8 cellular contexts compared by ENCODE assay signal in the genomic region with DNA sequence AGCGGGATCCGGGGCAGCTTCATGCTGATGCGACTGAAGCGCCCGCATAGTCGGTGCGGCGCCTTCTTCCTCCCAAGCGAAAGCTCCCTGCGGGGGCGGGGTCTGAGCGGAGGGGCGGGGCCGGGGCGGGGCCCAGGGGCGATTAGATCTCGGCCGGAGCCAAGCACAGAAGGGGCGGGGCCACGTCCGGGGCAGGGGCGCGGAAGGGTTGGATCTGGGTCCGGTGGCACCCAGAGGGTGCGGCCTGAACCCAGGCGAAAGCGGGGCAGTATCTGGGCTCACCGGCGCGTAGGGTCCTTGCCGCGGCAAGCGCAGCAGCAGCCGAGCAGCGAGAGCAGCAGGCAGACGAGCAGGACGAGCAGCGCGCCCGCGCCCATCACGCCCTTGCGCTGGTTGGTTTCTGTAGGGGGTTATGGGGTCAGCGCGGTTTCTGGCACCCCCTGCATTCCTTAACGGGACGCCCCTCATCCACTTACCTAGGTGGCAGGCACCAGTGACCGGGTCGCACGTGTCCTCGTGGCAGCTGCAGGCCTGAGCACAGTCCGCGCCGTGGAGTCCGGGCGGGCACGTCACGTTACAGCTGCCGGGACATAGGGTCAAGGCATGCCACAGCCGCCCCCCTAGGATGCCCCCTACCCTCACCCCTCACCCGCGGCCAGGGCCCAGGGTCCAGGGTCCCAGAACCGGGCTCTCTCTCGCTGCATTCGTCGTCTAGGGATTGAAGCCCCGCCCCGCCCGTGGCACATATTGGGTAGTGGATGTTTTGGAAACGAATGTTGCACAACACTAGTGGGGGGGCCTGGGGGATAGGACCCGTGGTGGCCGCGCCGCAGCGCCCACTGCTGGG. TPM values are rescaled to one million over a fixed set of nuclear protein-coding genes. Genes with fewer than 3 reads are reported as not detected.
DNase-seq lines count a peak whose midpoint lies in the region; ATAC-seq, FAIRE-seq and TF ChIP-seq lines count a peak whose summit lies in the region.

No MANE protein-coding gene starts in this region.

- H3K4me2 ChIP-seq in BLaER1 (peak overlapping the region; percentile 91), neural progenitor cell (peak overlapping the region; percentile 64)

- ATAC-seq in HG03108 (IDR thresholded peaks at IDR 0.05; ENCODE audit: unreplicated experiment) (peak; percentile 70), thoracic aorta (ENCODE audit: insufficient number of reproducible peaks, low FRiP score, low read depth) (no peak)

- H3K9me3 ChIP-seq in BLaER1 (peaks cover 14% of the 10 kb centered on the region; the same call in 1 of the 2 replicates), duodenal mucosa (ENCODE audit: control insufficient read depth in 1 of 2, low read length in 2 of 2) (no peaks in the 10 kb centered on the region), neural progenitor cell (ENCODE audit: low read depth) (no peaks in the 10 kb centered on the region), thoracic aorta (no peaks in the 10 kb centered on the region)

- H3K4me1 ChIP-seq in BLaER1 (peaks cover 49% of the 10 kb centered on the region), duodenal mucosa (ENCODE audit: control insufficient read depth in 1 of 2, insufficient read depth in 2 of 2, low read length in 2 of 2) (peaks cover 19 to 25% of the 10 kb centered on the region in 2 donors), neural progenitor cell (no peaks in the 10 kb centered on the region), thoracic aorta (ENCODE audit: control insufficient read depth in 1 of 2, low read depth in 2 of 2) (peaks cover 0 to 22% of the 10 kb centered on the region in 2 donors)

- no peak overlapping the region; the same call in 1 of the 2 replicates for H3K9ac ChIP-seq in BLaER1
- no peak overlapping the region for H3K9ac ChIP-seq in duodenal mucosa (ENCODE audit: low read depth in 1 of 2, low read length in 2 of 2)
- no peak overlapping the region for H3K9ac ChIP-seq in neural progenitor cell

- no peak overlapping the region for H2AFZ ChIP-seq in neural progenitor cell (replicated peaks)

- peaks cover 42% of the 10 kb centered on the region for H3K27me3 Mint-ChIP-seq in neural progenitor cell (ENCODE audit: insufficient read depth, low read depth)

- peaks cover 8% of the 10 kb centered on the region for H3K36me3 Mint-ChIP-seq in neural progenitor cell

- H3K4me3 Mint-ChIP-seq in neural progenitor cell, result peak overlapping the region; percentile 62

- peaks cover 10% of the 10 kb centered on the region for H3F3A ChIP-seq in neural progenitor cell (ENCODE audit: low read depth)

- peaks cover 11% of the 10 kb centered on the region for H3K4me1 Mint-ChIP-seq in neural progenitor cell

- peaks cover 96% of the 10 kb centered on the region for H3K27me3 ChIP-seq in BLaER1
- H3K27me3 ChIP-seq in duodenal mucosa (ENCODE audit: control insufficient read depth in 1 of 2, insufficient read depth in 2 of 2, low read length in 2 of 2), result peaks cover 60 to 73% of the 10 kb centered on the region in 2 donors
- peaks cover 76% of the 10 kb centered on the region for H3K27me3 ChIP-seq in neural progenitor cell
- no peaks in the 10 kb centered on the region for H3K27me3 ChIP-seq in thoracic aorta (replicated peaks; ENCODE audit: insufficient read depth)

- no peak overlapping the region for H3K27ac Mint-ChIP-seq in neural progenitor cell

- H3K9me3 Mint-ChIP-seq in neural progenitor cell, result peaks cover 2% of the 10 kb centered on the region

- TF ChIP-seq POLR2A in H54 (IDR thresholded peaks at IDR 0.05; ENCODE audit: low read depth, low read length), result no peak

- no peaks in the 10 kb centered on the region for H3K79me2 ChIP-seq in neural progenitor cell (ENCODE audit: low read depth)

- H3K4me3 ChIP-seq in BLaER1, result peak overlapping the region; percentile 70
- peak overlapping the region; percentile 59 to 73 for H3K4me3 ChIP-seq in duodenal mucosa (ENCODE audit: low read depth in 1 of 2, low read length in 2 of 2)
- H3K4me3 ChIP-seq in neural progenitor cell, result peak overlapping the region; percentile 11
- H3K4me3 ChIP-seq in thoracic aorta, result peak overlapping the region; percentile 55

- FAIRE-seq in H54 (lab: Jason Lieb, UNC), result no peak

- TF ChIP-seq CTCF in neural progenitor cell (IDR thresholded peaks at IDR 0.05) (no peak), thoracic aorta (IDR thresholded peaks at IDR 0.05) (no peak)

- peak; percentile 79 for DNase-seq in activated CD4-positive, alpha-beta T cell treated with anti-CD3 and anti-CD28 coated beads for 48 hours
- DNase-seq in neural progenitor cell (ENCODE audit: low spot score), result peak; percentile 87
- no peak for DNase-seq in thoracic aorta (ENCODE audit: low spot score)
- no peak for DNase-seq in NCI-H510A treated with DMSO at 0.1 percent for 48 hours (lab: John Stamatoyannopoulos, UW)
- DNase-seq in H54 (ENCODE audit: insufficient read length, low spot score), result no peak

- H3K36me3 ChIP-seq in BLaER1 (no peaks in the 10 kb centered on the region), duodenal mucosa (ENCODE audit: control insufficient read depth in 1 of 2, insufficient read depth in 2 of 2, low read length in 2 of 2) (no peaks in the 10 kb centered on the region), neural progenitor cell (no peaks in the 10 kb centered on the region), thoracic aorta (peaks cover 36% of the 10 kb centered on the region)

- H3K27ac ChIP-seq in BLaER1 (no peak overlapping the region), duodenal mucosa (ENCODE audit: low read depth, low read length) (no peak overlapping the region), neural progenitor cell (no peak overlapping the region), thoracic aorta (no peak overlapping the region)

- H4K20me1 ChIP-seq in BLaER1, result peaks cover 31% of the 10 kb centered on the region
- peaks cover 63% of the 10 kb centered on the region for H4K20me1 ChIP-seq in neural progenitor cell (ENCODE audit: low read depth)

RNA-seq across cellular contexts. Expression of a gene that starts 8.1 kb away (rescaled TPM):
- total RNA-seq in neural progenitor cell (ENCODE audit: low replicate concordance), result 0.22 and 3.9 TPM in 2 replicates
- total RNA-seq in thoracic aorta, result 100 to 1,000 TPM in 1 of 2 donors, 10 to 100 TPM in 1; 49.4 to 108 TPM

RNA-seq across cellular contexts. Expression of a gene that starts 35.5 kb away (rescaled TPM):
- total RNA-seq in neural progenitor cell (ENCODE audit: low replicate concordance) (19.4 and 54.0 TPM in 2 replicates), thoracic aorta (10 to 100 TPM in 1 of 2 donors, 1 to 10 TPM in 1; 8.5 to 13.8 TPM)

Comparison
In these comparisons a context has a peak if more than half of its experiments do, and no peak if none do; other contexts are left out.
1. H3K4me3 ChIP-seq: peak in every context shown above with its lines; median percentile 70 in BLaER1; 66 in duodenal mucosa; 55 in thoracic aorta; 11 in neural progenitor cell.
2. DNase-seq: peak in activated CD4-positive, alpha-beta T cell treated with anti-CD3 and anti-CD28 coated beads for 48 hours (single experiment) and neural progenitor cell (single experiment); none in thoracic aorta (single experiment), NCI-H510A treated with DMSO at 0.1 percent for 48 hours (single experiment) and H54 (single experiment).
3. RNA of a gene that starts 8.1 kb away (total RNA-seq): 49.4 to 108 TPM in thoracic aorta; 0.22 to 3.9 TPM in neural progenitor cell; every median in the first group is over 10 times any median in the second.